14 cellular contexts compared by ENCODE assay signal in the genomic region with DNA sequence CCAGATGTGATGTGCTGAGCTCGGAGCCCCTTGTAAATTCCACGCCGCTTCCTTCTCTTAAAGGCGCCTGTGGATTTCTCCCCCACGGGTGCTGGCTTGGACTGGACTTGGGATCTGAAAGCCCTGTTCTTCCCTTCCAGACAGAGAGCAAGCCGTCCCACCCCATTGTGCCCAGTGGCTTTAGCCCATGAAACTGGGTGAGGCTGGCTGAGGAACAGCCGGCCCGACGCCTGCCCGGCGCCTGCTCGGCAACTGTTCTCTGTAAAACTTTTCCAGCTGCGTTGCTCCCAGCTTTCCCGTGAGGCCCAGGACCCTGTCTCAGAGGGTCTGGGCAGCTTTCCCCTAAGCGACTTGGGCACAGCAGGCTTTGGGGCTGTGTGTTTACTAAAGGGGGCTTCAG.
A peak's percentile ranks its signal among the peaks of the same experiment; 100 is the strongest.
DNase-seq lines count a peak whose midpoint lies in the region; TF ChIP-seq lines count a peak whose summit lies in the region.
"Had no signal": no experiment of that assay in that cellular context is flagged by ENCODE, and none has a peak within 500 bp of the region (broad histone marks: within the 10 kb centered on the region; RNA-seq: fewer than 3 reads in every experiment).

No MANE protein-coding gene starts in this region.

- H3K36me3 ChIP-seq in hepatocyte (replicated peaks; ENCODE audit: insufficient read depth, low read depth) (no peaks in the 10 kb centered on the region), neural progenitor cell (no peaks in the 10 kb centered on the region), skeletal muscle satellite cell (ENCODE audit: insufficient read depth, low read length) (no peaks in the 10 kb centered on the region)

- H3K9me3 ChIP-seq in hepatocyte (ENCODE audit: low read depth) (no peaks in the 10 kb centered on the region), neural progenitor cell (ENCODE audit: low read depth) (no peaks in the 10 kb centered on the region), skeletal muscle satellite cell (replicated peaks; ENCODE audit: low read length) (no peaks in the 10 kb centered on the region)

- no peaks in the 10 kb centered on the region for H3K9me2 ChIP-seq in hepatocyte (replicated peaks; ENCODE audit: insufficient read depth)

- H3K4me1 ChIP-seq in hepatocyte (ENCODE audit: insufficient read depth): no peaks in the 10 kb centered on the region
- no peaks in the 10 kb centered on the region for H3K4me1 ChIP-seq in neural progenitor cell
- H3K4me1 ChIP-seq in skeletal muscle satellite cell (ENCODE audit: control insufficient read depth, insufficient read depth, low read length): peaks cover 31% of the 10 kb centered on the region

- no peak overlapping the region for H3K4me2 ChIP-seq in hepatocyte
- H3K4me2 ChIP-seq in neural progenitor cell: no peak overlapping the region
- H3K4me2 ChIP-seq in skeletal muscle satellite cell (ENCODE audit: low read length): peak overlapping the region; percentile 7

- H2AFZ ChIP-seq in hepatocyte (no peak overlapping the region), neural progenitor cell (replicated peaks) (no peak overlapping the region)
- H2AFZ ChIP-seq: GM23248 had no signal

- H3K9ac ChIP-seq in neural progenitor cell: no peak overlapping the region
- peak overlapping the region; percentile 60 for H3K9ac ChIP-seq in skeletal muscle satellite cell (ENCODE audit: low read depth, low read length)
- H3K9ac ChIP-seq: GM23248 had no signal

- H3K27ac ChIP-seq in hepatocyte (peak overlapping the region; percentile 37), neural progenitor cell (no peak overlapping the region)
- H3K27ac ChIP-seq: GM23248 had no signal

- peaks cover 34% of the 10 kb centered on the region for H3K4me1 Mint-ChIP-seq in brain
- H3K4me1 Mint-ChIP-seq in neural progenitor cell: peaks cover 6% of the 10 kb centered on the region
- H3K4me1 Mint-ChIP-seq: CD4-positive, alpha-beta memory T cell had no signal

- H3K27me3 Mint-ChIP-seq in brain: peaks cover 3% of the 10 kb centered on the region
- H3K27me3 Mint-ChIP-seq in neural progenitor cell (ENCODE audit: insufficient read depth, low read depth): peaks cover 3% of the 10 kb centered on the region
- H3K27me3 Mint-ChIP-seq: CD4-positive, alpha-beta memory T cell had no signal

- H3K4me3 Mint-ChIP-seq in brain (no peak overlapping the region), neural progenitor cell (no peak overlapping the region)
- H3K4me3 Mint-ChIP-seq: CD4-positive, alpha-beta memory T cell had no signal

- WGBS in hepatocyte (ENCODE audit: low lambda C conversion rate, missing lambda C conversion rate): 68% methylated on average over 14 of the region's 15 CpGs

- H3K9me3 Mint-ChIP-seq in brain (no peaks in the 10 kb centered on the region), neural progenitor cell (no peaks in the 10 kb centered on the region)
- H3K9me3 Mint-ChIP-seq: CD4-positive, alpha-beta memory T cell had no signal

- H3K4me3 ChIP-seq in hepatocyte (no peak overlapping the region), neural progenitor cell (no peak overlapping the region), skeletal muscle satellite cell (ENCODE audit: low read length) (no peak overlapping the region)
- H3K4me3 ChIP-seq: GM23248 had no signal

- H3K27me3 ChIP-seq in hepatocyte: no peaks in the 10 kb centered on the region
- peaks cover 6% of the 10 kb centered on the region for H3K27me3 ChIP-seq in neural progenitor cell
- H3K27me3 ChIP-seq in skeletal muscle satellite cell (ENCODE audit: control insufficient read depth, insufficient read depth, low read length): no peaks in the 10 kb centered on the region

- H3K27ac Mint-ChIP-seq in brain: peak overlapping the region in 4 of 5 experiments; percentile 41 to 93 (median 76)
- peak overlapping the region; percentile 42 for H3K27ac Mint-ChIP-seq in neural progenitor cell
- H3K27ac Mint-ChIP-seq: CD4-positive, alpha-beta memory T cell had no signal

- DNase-seq in hepatocyte (ENCODE audit: low spot score) (no peak), neural progenitor cell (ENCODE audit: low spot score) (no peak), dedifferentiated amniotic fluid mesenchymal stem cell (ENCODE audit: extremely low spot score) (no peak), HCEC 1CT (no peak), 8988T (no peak)
- DNase-seq: Calu3; CD4-positive, alpha-beta memory T cell; COR-L47; DMS53; DMS79 treated with DMSO at 0.1 percent for 48 hours; GF-D8; GM23248 had no signal

- no peaks in the 10 kb centered on the region for H4K20me1 ChIP-seq in hepatocyte (ENCODE audit: insufficient read depth, poor library complexity, severe bottlenecking)
- H4K20me1 ChIP-seq in neural progenitor cell (ENCODE audit: low read depth): no peaks in the 10 kb centered on the region

- no peaks in the 10 kb centered on the region for H3F3A ChIP-seq in neural progenitor cell (ENCODE audit: low read depth)

- H3K36me3 Mint-ChIP-seq in brain (peaks cover 4% of the 10 kb centered on the region), neural progenitor cell (peaks cover 2% of the 10 kb centered on the region)
- H3K36me3 Mint-ChIP-seq: CD4-positive, alpha-beta memory T cell had no signal

- H3K79me2 ChIP-seq in hepatocyte: no peaks in the 10 kb centered on the region
- no peaks in the 10 kb centered on the region for H3K79me2 ChIP-seq in neural progenitor cell (ENCODE audit: low read depth)

- TF ChIP-seq CTCF in brain (conservative IDR thresholded peaks at IDR 0.05): no peak
- no peak for TF ChIP-seq CTCF in hepatocyte (IDR thresholded peaks at IDR 0.05; ENCODE audit: poor library complexity)
- no peak for TF ChIP-seq CTCF in neural progenitor cell (IDR thresholded peaks at IDR 0.05)
